ENCODE assay signal across 7 cellular contexts in genomic region chr15:39738998-39739397, GRCh38.
"Had no signal": no experiment of that assay in that cellular context is flagged by ENCODE, and none has a peak within 500 bp of the region (broad histone marks: within the 10 kb centered on the region; RNA-seq: fewer than 3 reads in every experiment).

No MANE protein-coding gene starts in this region.

- H2AFZ ChIP-seq: GM23338 had no signal

- FAIRE-seq: H1, H54, HTR-8/SVneo had no signal

- H3K4me3 ChIP-seq: GM23338 had no signal

- ATAC-seq: GM23338 had no signal

- H3K4me2 ChIP-seq: GM23338 had no signal

- DNase-seq: H9, HCEC 1CT, IMR-90 had no signal
